Comparison of ENCODE assay signal across 1 cellular context in genomic region chr21:44967082-44968047, GRCh38.
TF ChIP-seq lines count a peak whose summit lies in the region.

No MANE protein-coding gene starts in this region.

TF ChIP-seq in HEK293, 187 proteins besides CTCF, POLR2A, EP300 and RAD21 (continued from another document):
- TF ChIP-seq PRDM2 (tag by site-specific recombination; IDR thresholded peaks at IDR 0.05; ENCODE audit: borderline replicate concordance) (no peak), ZNF433 (tag by site-specific recombination; IDR thresholded peaks at IDR 0.05; ENCODE audit: low read depth) (no peak)
- TF ChIP-seq, protein P1, sequence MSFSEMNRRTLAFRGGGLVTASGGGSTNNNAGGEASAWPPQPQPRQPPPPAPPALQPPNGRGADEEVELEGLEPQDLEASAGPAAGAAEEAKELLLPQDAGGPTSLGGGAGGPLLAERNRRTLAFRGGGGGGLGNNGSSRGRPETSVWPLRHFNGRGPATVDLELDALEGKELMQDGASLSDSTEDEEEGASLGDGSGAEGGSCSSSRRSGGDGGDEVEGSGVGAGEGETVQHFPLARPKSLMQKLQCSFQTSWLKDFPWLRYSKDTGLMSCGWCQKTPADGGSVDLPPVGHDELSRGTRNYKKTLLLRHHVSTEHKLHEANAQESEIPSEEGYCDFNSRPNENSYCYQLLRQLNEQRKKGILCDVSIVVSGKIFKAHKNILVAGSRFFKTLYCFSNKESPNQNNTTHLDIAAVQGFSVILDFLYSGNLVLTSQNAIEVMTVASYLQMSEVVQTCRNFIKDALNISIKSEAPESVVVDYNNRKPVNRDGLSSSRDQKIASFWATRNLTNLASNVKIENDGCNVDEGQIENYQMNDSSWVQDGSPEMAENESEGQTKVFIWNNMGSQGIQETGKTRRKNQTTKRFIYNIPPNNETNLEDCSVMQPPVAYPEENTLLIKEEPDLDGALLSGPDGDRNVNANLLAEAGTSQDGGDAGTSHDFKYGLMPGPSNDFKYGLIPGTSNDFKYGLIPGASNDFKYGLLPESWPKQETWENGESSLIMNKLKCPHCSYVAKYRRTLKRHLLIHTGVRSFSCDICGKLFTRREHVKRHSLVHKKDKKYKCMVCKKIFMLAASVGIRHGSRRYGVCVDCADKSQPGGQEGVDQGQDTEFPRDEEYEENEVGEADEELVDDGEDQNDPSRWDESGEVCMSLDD (tag by site-specific recombination; IDR thresholded peaks at IDR 0.05): no peak
